10 cellular contexts compared by ENCODE assay signal in genomic region chr16:52545157-52545543, GRCh38. TPM values are rescaled to one million over a fixed set of nuclear protein-coding genes. Genes with fewer than 3 reads are reported as not detected.
A peak's percentile ranks its signal among the peaks of the same experiment; 100 is the strongest.
DNase-seq lines count a peak whose midpoint lies in the region; ATAC-seq and TF ChIP-seq lines count a peak whose summit lies in the region.
"Had no signal": no experiment of that assay in that cellular context is flagged by ENCODE, and none has a peak within 500 bp of the region (broad histone marks: within the 10 kb centered on the region; RNA-seq: fewer than 3 reads in every experiment).

No MANE protein-coding gene starts in this region.

- H3K9me3 Mint-ChIP-seq in nephron progenitor cell, result no peaks in the 10 kb centered on the region
- peaks cover 4% of the 10 kb centered on the region for H3K9me3 Mint-ChIP-seq in stimulated activated effector memory CD8-positive, alpha-beta T cell treated with anti-CD3 and anti-CD28 coated beads, Interleukin-12 subunit alpha, Interleukin-12 subunit beta, amount 100 ng/mL, for 72 hours
- H3K9me3 Mint-ChIP-seq: activated CD4-positive, alpha-beta T cell treated with anti-CD3 and anti-CD28 coated beads, Interleukin-2, amount 10 ng/mL, durations not matched to agents 7 days and 5 days had no signal

- H3K27me3 ChIP-seq in right cardiac atrium (ENCODE audit: control insufficient read depth, insufficient read depth) (peaks cover 16% of the 10 kb centered on the region), aorta (ENCODE audit: control insufficient read depth in 1 of 2, insufficient read depth in 2 of 2, low read length in 1 of 2) (no peaks in the 10 kb centered on the region)

- 6% methylated on average over 15 of the region's 15 CpGs for WGBS in right cardiac atrium
- WGBS in aorta, 2 donors, result 2 to 3% methylated on average over 15 of the region's 15 CpGs

- intact Hi-C loops in right cardiac atrium (cut with DNase I), result no loop called here
- intact Hi-C loops in Right ventricle myocardium inferior (cut with DNase I), result no loop called here
- intact Hi-C loops in aorta (cut with DNase I), result no loop called here

- ATAC-seq in right cardiac atrium (no peak), Right ventricle myocardium inferior (no peak), aorta (ENCODE audit: low FRiP score) (peak; percentile 49), GM21515 (IDR thresholded peaks at IDR 0.05; ENCODE audit: unreplicated experiment) (no peak)
- no peak for ATAC-seq in stimulated activated effector memory CD8-positive, alpha-beta T cell treated with anti-CD3 and anti-CD28 coated beads, Interleukin-12 subunit alpha, Interleukin-12 subunit beta, amount 100 ng/mL, for 72 hours
- ATAC-seq: K562 had no signal

- H3K4me1 Mint-ChIP-seq in nephron progenitor cell, result peaks cover 18% of the 10 kb centered on the region
- peaks cover 5% of the 10 kb centered on the region for H3K4me1 Mint-ChIP-seq in stimulated activated effector memory CD8-positive, alpha-beta T cell treated with anti-CD3 and anti-CD28 coated beads, Interleukin-12 subunit alpha, Interleukin-12 subunit beta, amount 100 ng/mL, for 72 hours

- H3K4me3 ChIP-seq in right cardiac atrium (ENCODE audit: low read length) (peak overlapping the region; percentile 72), epithelial cell of proximal tubule (ENCODE audit: low read depth, low read length) (peak overlapping the region; percentile 80), aorta (ENCODE audit: low read length in 2 of 2) (peak overlapping the region; percentile 48 to 53)
- H3K4me3 ChIP-seq: K562 had no signal

- no peak for TF ChIP-seq CTCF in epithelial cell of proximal tubule (conservative IDR thresholded peaks at IDR 0.05; ENCODE audit: low read depth, low read length)
- TF ChIP-seq CTCF in nephron progenitor cell (IDR thresholded peaks at IDR 0.05), result no peak

- H3K4me1 ChIP-seq in right cardiac atrium (ENCODE audit: control insufficient read depth, insufficient read depth, low read length), result peaks cover 3% of the 10 kb centered on the region
- peaks cover 2 to 3% of the 10 kb centered on the region in 2 donors for H3K4me1 ChIP-seq in aorta (ENCODE audit: control insufficient read depth in 1 of 2, insufficient read depth in 2 of 2, low read length in 2 of 2)

- H3K27ac ChIP-seq in right cardiac atrium (ENCODE audit: low read length), result no peak overlapping the region
- H3K27ac ChIP-seq in aorta (ENCODE audit: low read depth in 1 of 2, low read length in 2 of 2), result no peak overlapping the region

- H3K27me3 Mint-ChIP-seq in nephron progenitor cell (ENCODE audit: low read depth, poor library complexity), result peaks cover 69% of the 10 kb centered on the region

- H3K9me3 ChIP-seq in right cardiac atrium (ENCODE audit: control insufficient read depth, low read length) (no peaks in the 10 kb centered on the region), aorta (ENCODE audit: control insufficient read depth, low read length) (no peaks in the 10 kb centered on the region)

- H3K36me3 Mint-ChIP-seq in nephron progenitor cell (ENCODE audit: low read depth), result no peaks in the 10 kb centered on the region
- no peaks in the 10 kb centered on the region for H3K36me3 Mint-ChIP-seq in stimulated activated effector memory CD8-positive, alpha-beta T cell treated with anti-CD3 and anti-CD28 coated beads, Interleukin-12 subunit alpha, Interleukin-12 subunit beta, amount 100 ng/mL, for 72 hours

- H3K4me3 Mint-ChIP-seq in nephron progenitor cell, result peak overlapping the region; percentile 83
- no peak overlapping the region for H3K4me3 Mint-ChIP-seq in stimulated activated effector memory CD8-positive, alpha-beta T cell treated with anti-CD3 and anti-CD28 coated beads, Interleukin-12 subunit alpha, Interleukin-12 subunit beta, amount 100 ng/mL, for 72 hours
- H3K4me3 Mint-ChIP-seq: activated CD4-positive, alpha-beta T cell treated with anti-CD3 and anti-CD28 coated beads, Interleukin-2, amount 10 ng/mL, durations not matched to agents 7 days and 5 days had no signal

- DNase-seq in right cardiac atrium (no peak), Right ventricle myocardium inferior (ENCODE audit: missing footprints) (no peak), epithelial cell of proximal tubule (ENCODE audit: low read depth) (no peak), nephron progenitor cell (no peak), aorta (no peak), NCI-H226 (no peak)
- DNase-seq in stimulated activated effector memory CD8-positive, alpha-beta T cell treated with anti-CD3 and anti-CD28 coated beads, Interleukin-12 subunit alpha, Interleukin-12 subunit beta, amount 100 ng/mL, for 72 hours (ENCODE audit: low spot score in 2 of 2), result no peak
- DNase-seq: activated CD4-positive, alpha-beta T cell treated with anti-CD3 and anti-CD28 coated beads, Interleukin-2, amount 10 ng/mL, durations not matched to agents 7 days and 5 days had no signal

- H3K27ac Mint-ChIP-seq in nephron progenitor cell, result no peak overlapping the region
- H3K27ac Mint-ChIP-seq in stimulated activated effector memory CD8-positive, alpha-beta T cell treated with anti-CD3 and anti-CD28 coated beads, Interleukin-12 subunit alpha, Interleukin-12 subunit beta, amount 100 ng/mL, for 72 hours, result no peak overlapping the region
- H3K27ac Mint-ChIP-seq: activated CD4-positive, alpha-beta T cell treated with anti-CD3 and anti-CD28 coated beads, Interleukin-2, amount 10 ng/mL, durations not matched to agents 7 days and 5 days had no signal

- H3K36me3 ChIP-seq in aorta (ENCODE audit: control insufficient read depth in 1 of 2, insufficient read depth in 2 of 2, low read length in 1 of 2), result no peaks in the 10 kb centered on the region

RNA-seq across cellular contexts. Expression of gene TOX3, which starts 1.8 kb away (rescaled TPM):
- total RNA-seq in right cardiac atrium (not detected), Right ventricle myocardium inferior (not detected), epithelial cell of proximal tubule (5.5 and 10.5 TPM in 2 replicates), aorta (not detected)
- polyA plus RNA-seq in right cardiac atrium (0.02 TPM), aorta (1 to 10 TPM in 1 of 2 donors, not detected in 1; 1.3 TPM)
- total RNA-seq: activated CD4-positive, alpha-beta T cell treated with anti-CD3 and anti-CD28 coated beads, Interleukin-2, amount 10 ng/mL, durations not matched to agents 7 days and 5 days; K562 had no signal
- polyA plus RNA-seq: K562 had no signal
